In the genomic region with DNA sequence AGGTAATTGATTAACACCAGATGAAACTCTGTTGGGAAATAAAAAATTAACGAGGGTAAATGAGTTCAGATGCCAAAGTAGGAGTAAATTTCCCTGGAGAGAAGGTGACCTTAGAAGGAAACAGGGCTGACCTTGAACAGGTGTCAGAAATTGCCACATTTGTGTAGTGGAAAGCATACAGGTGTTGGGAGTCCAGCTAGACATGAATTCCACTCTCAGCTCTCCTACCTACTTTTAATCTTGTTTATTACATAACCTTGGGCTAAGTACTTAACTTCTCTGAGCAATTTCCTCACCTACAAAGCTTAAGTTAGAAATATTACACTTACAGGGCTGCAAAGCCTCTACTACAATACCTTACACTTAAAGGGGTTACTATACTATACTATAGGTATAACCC, we compare ENCODE assay signal across 24 cellular contexts.
"Had no signal": no experiment of that assay in that cellular context is flagged by ENCODE, and none has a peak within 500 bp of the region (broad histone marks: within the 10 kb centered on the region; RNA-seq: fewer than 3 reads in every experiment).

No MANE protein-coding gene starts in this region.

- DNase-seq: activated CD4-positive, alpha-beta T cell treated with anti-CD3 and anti-CD28 coated beads for 48 hours; activated CD4-positive, alpha-beta T cell treated with anti-CD3 and anti-CD28 coated beads, Interleukin-2, amount 50 U/mL, for 4 hours; activated CD4-positive, CD25-positive, alpha-beta regulatory T cell treated with anti-CD3 and anti-CD28 coated beads, Interleukin-2, amount 50 U/mL, for 72 hours; activated CD8-positive, alpha-beta memory T cell treated with anti-CD3 and anti-CD28 coated beads, Interleukin-2, amount 50 U/mL, for 48 hours; activated CD8-positive, alpha-beta T cell treated with anti-CD3 and anti-CD28 coated beads, Interleukin-2, amount 10 ng/mL, durations not matched to agents 7 days and 5 days; activated naive CD4-positive, alpha-beta T cell; activated naive CD8-positive, alpha-beta T cell treated with anti-CD3 and anti-CD28 coated beads, Interleukin-2, amount 50 U/mL, for 24 hours; activated T-cell treated with anti-CD3 and anti-CD28 coated beads, Interleukin-2, amount 50 U/mL, for 1 hour; amniotic stem cell; KBM-7; NCI-H1092; NCI-H1417; NCI-H1930; NCI-H2171; NCI-H446 treated with DMSO at 0.1 percent for 48 hours; NCI-H526; NCI-H774; SIG-M5; T-helper 17 cell; T-helper 9 cell had no signal

- H3K27ac ChIP-seq: ascending aorta, brain microvascular endothelial cell had no signal

- H3K27ac Mint-ChIP-seq: activated CD8-positive, alpha-beta T cell treated with anti-CD3 and anti-CD28 coated beads, Interleukin-2, amount 10 ng/mL, durations not matched to agents 7 days and 5 days; activated naive CD4-positive, alpha-beta T cell treated with anti-CD3 and anti-CD28 coated beads, Interleukin-2, amount 50 U/mL, for 72 hours; activated naive CD8-positive, alpha-beta T cell treated with anti-CD3 and anti-CD28 coated beads, Interleukin-2, amount 50 U/mL, for 24 hours; WTC11 had no signal

- ATAC-seq: activated CD8-positive, alpha-beta T cell treated with anti-CD3 and anti-CD28 coated beads, Interleukin-2, amount 10 ng/mL, durations not matched to agents 7 days and 5 days; activated naive CD4-positive, alpha-beta T cell treated with anti-CD3 and anti-CD28 coated beads, Interleukin-2, amount 50 U/mL, for 72 hours; activated naive CD8-positive, alpha-beta T cell treated with anti-CD3 and anti-CD28 coated beads, Interleukin-2, amount 50 U/mL, for 24 hours; T-helper 17 cell had no signal

- H3K4me3 ChIP-seq: ascending aorta had no signal

- H3K4me1 ChIP-seq: ascending aorta had no signal

- H3K9me3 ChIP-seq: ascending aorta had no signal

- H3K27me3 ChIP-seq: ascending aorta, brain microvascular endothelial cell had no signal

- H3K27me3 Mint-ChIP-seq: activated naive CD8-positive, alpha-beta T cell treated with anti-CD3 and anti-CD28 coated beads, Interleukin-2, amount 50 U/mL, for 24 hours; T-helper 17 cell had no signal

- H3K4me3 Mint-ChIP-seq: activated CD8-positive, alpha-beta T cell treated with anti-CD3 and anti-CD28 coated beads, Interleukin-2, amount 10 ng/mL, durations not matched to agents 7 days and 5 days; activated naive CD8-positive, alpha-beta T cell treated with anti-CD3 and anti-CD28 coated beads, Interleukin-2, amount 50 U/mL, for 24 hours; T-helper 17 cell; WTC11 had no signal

- H3K36me3 ChIP-seq: brain microvascular endothelial cell had no signal

- H3K4me1 Mint-ChIP-seq: activated naive CD8-positive, alpha-beta T cell treated with anti-CD3 and anti-CD28 coated beads, Interleukin-2, amount 50 U/mL, for 24 hours; T-helper 17 cell had no signal
